In genomic region chr6:75284285-75285155, GRCh38 we compare ENCODE assay signal across 8 cellular contexts. TPM values are rescaled to one million over a fixed set of nuclear protein-coding genes. Genes with fewer than 3 reads are reported as not detected.
A peak's percentile ranks its signal among the peaks of the same experiment; 100 is the strongest.
DNase-seq lines count a peak whose midpoint lies in the region; ATAC-seq, FAIRE-seq and TF ChIP-seq lines count a peak whose summit lies in the region.

Gene TMEM30A (minus strand): TSS chr6:75284792. CDS start chr6:75284638, 154 bp downstream.

- peak within 1 kb of the TSS; percentile 98 for H3K4me3 ChIP-seq in WERI-Rb-1 (ENCODE audit: low read depth, low read length)
- H3K4me3 ChIP-seq in bronchial epithelial cell (ENCODE audit: low read depth, low read length): peak within 1 kb of the TSS; percentile 90
- peak within 1 kb of the TSS; percentile 98 for H3K4me3 ChIP-seq in iPS-20b (ENCODE audit: low read length)
- peak within 1 kb of the TSS; percentile 54 to 90 (median 82) for H3K4me3 ChIP-seq in skin epidermis

- H3K4me1 ChIP-seq in iPS-20b (ENCODE audit: insufficient read depth, low read length): peaks cover 22% of the 10 kb centered on the region

- DNase-seq in AG08395 (ENCODE audit: low spot score): peak; percentile 99
- peak; percentile 95 for DNase-seq in NCI-H2227 (lab: John Stamatoyannopoulos, UW; ENCODE audit: unreplicated experiment)
- DNase-seq in WERI-Rb-1: peak; percentile 98
- peak; percentile 98 for DNase-seq in bronchial epithelial cell (ENCODE audit: low read depth)

- no peaks in the 10 kb centered on the region for H3K9me3 ChIP-seq in WERI-Rb-1 (ENCODE audit: severe bottlenecking)
- no peaks in the 10 kb centered on the region for H3K9me3 ChIP-seq in iPS-20b (ENCODE audit: insufficient read depth, low read depth, low read length)

- peaks cover 5% of the 10 kb centered on the region for H3K36me3 ChIP-seq in WERI-Rb-1
- H3K36me3 ChIP-seq in bronchial epithelial cell (ENCODE audit: control insufficient read depth, insufficient read depth, low read length): no peaks in the 10 kb centered on the region
- H3K36me3 ChIP-seq in iPS-20b (ENCODE audit: insufficient read depth, low read depth, low read length): no peaks in the 10 kb centered on the region

- H3K27me3 ChIP-seq in WERI-Rb-1 (ENCODE audit: insufficient read depth, low read depth, severe bottlenecking) (no peaks in the 10 kb centered on the region), bronchial epithelial cell (ENCODE audit: control insufficient read depth, insufficient read depth, low read length) (no peaks in the 10 kb centered on the region), iPS-20b (ENCODE audit: insufficient read depth, low read length) (no peaks in the 10 kb centered on the region)

- FAIRE-seq in bronchial epithelial cell (lab: Jason Lieb, UNC): peak; percentile 99

- H3K27ac ChIP-seq in WERI-Rb-1: peak within 1 kb of the TSS; percentile 87
- H3K27ac ChIP-seq in iPS-20b (ENCODE audit: low read length): peak within 1 kb of the TSS; percentile 13
- H3K27ac ChIP-seq in skin epidermis: peak within 1 kb of the TSS; percentile 20 to 96 (median 91)

- ATAC-seq in GM18909 (IDR thresholded peaks at IDR 0.05; ENCODE audit: poor library complexity, unreplicated experiment) (peak; percentile 90), HG03159 (IDR thresholded peaks at IDR 0.05; ENCODE audit: unreplicated experiment) (peak; percentile 87)

- TF ChIP-seq CTCF in WERI-Rb-1 (IDR thresholded peaks at IDR 0.05; ENCODE audit: low read depth, low read length) (no peak), bronchial epithelial cell (IDR thresholded peaks at IDR 0.05; ENCODE audit: insufficient read depth, low read length, severe bottlenecking) (no peak)

- peak within 1 kb of the TSS; percentile 91 for H3K9ac ChIP-seq in iPS-20b (ENCODE audit: low read depth, low read length)

RNA-seq across cellular contexts. Expression of gene TMEM30A, which starts in this region (rescaled TPM):
- 96.9 and 118 TPM in 2 replicates for total RNA-seq in bronchial epithelial cell

Comparison
In these comparisons a context has a peak if more than half of its experiments do, and no peak if none do; other contexts are left out.
1. Peak in every context shown above with its lines: DNase-seq, ATAC-seq, H3K4me3 ChIP-seq and H3K27ac ChIP-seq.
2. H3K27ac ChIP-seq: peak in every context shown above with its lines; median percentile 91 in skin epidermis; 87 in WERI-Rb-1; 13 in iPS-20b.